Comparison of ENCODE assay signal across 8 cellular contexts in the genomic region with DNA sequence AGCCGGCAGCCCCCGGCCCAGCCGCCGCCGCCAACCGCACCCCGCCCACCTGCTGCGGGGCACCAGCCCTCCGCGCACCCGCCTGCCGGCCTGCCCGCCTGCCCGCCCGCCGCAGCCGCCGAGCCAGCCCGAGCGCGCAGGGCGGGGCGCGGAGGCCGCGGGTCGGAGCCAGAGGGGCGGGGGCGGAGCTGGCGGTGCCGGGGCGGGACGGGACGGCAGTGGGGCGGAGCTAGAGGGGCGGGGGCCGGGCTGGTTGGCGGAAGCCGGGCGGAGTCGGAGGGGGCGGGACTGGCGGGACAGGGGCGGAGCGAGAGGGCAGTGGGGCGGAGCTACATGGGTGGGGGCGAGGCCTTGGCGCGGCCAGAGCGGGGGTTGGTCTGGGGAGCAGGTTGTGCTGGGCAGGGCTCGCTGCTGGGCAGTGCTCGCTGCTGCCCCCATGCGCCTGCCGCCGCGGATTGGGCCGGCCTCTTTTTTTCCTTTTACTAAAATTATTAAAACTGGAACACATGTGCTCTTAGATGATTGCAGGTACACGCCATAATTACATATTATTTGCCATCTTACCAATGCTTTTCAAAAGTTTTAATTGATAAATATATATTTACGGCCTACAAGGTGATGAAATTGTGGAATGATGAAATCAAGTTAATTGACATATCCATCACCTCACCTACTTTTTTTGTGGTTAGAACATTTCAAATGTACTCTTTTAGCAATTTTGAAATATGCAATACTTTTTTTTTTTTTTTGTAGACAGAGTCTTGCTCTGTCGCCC. TPM values are rescaled to one million over a fixed set of nuclear protein-coding genes. Genes with fewer than 3 reads are reported as not detected.
A peak's percentile ranks its signal among the peaks of the same experiment; 100 is the strongest.
DNase-seq lines count a peak whose midpoint lies in the region; ATAC-seq and TF ChIP-seq lines count a peak whose summit lies in the region.

Gene SH3GLB2 (minus strand): TSS at position 140 of the 775 bp plus-strand sequence. CDS start 177 bp downstream, outside the sequence.

- H3K36me3 ChIP-seq in osteoblast (ENCODE audit: insufficient read depth, low read length), result no peaks in the 10 kb centered on the region
- no peaks in the 10 kb centered on the region for H3K36me3 ChIP-seq in testis (ENCODE audit: low read depth, missing control alignments)

- peaks cover 15% of the 10 kb centered on the region for H3K4me1 ChIP-seq in osteoblast (ENCODE audit: insufficient read depth, low read length)
- peaks cover 27% of the 10 kb centered on the region for H3K4me1 ChIP-seq in testis

- no peaks in the 10 kb centered on the region for H3K9me3 ChIP-seq in osteoblast (ENCODE audit: low read depth, low read length)
- no peaks in the 10 kb centered on the region for H3K9me3 ChIP-seq in testis

- peaks cover 33% of the 10 kb centered on the region for H3K4me1 Mint-ChIP-seq in activated naive CD4-positive, alpha-beta T cell treated with anti-CD3 and anti-CD28 coated beads, Interleukin-2, amount 50 U/mL, for 24 hours

- peaks cover 20% of the 10 kb centered on the region for H3K79me2 ChIP-seq in osteoblast (ENCODE audit: insufficient read depth, low read length)

- ATAC-seq in SK-N-SH treated with all-trans-retinoic acid at 6 μM for 48 hours, result peak; percentile 90

- H4K20me1 ChIP-seq in osteoblast (ENCODE audit: insufficient read depth, low read length), result peaks cover 6% of the 10 kb centered on the region

- H2AFZ ChIP-seq in osteoblast (ENCODE audit: low read length), result peak within 1 kb of the TSS; percentile 70

- no peaks in the 10 kb centered on the region for H3K36me3 Mint-ChIP-seq in activated naive CD4-positive, alpha-beta T cell treated with anti-CD3 and anti-CD28 coated beads, Interleukin-2, amount 50 U/mL, for 24 hours

- POLR2A ChIA-PET in HEK293T (lab: Yijun Ruan, JAX), result interaction anchor here (0.9 to 1.7 kb wide), 8 partner anchors 8 to 432 kb away, joined by 3 to 10 read pairs (median 4); partner anchors contain the start of genes MIGA2 and SPOUT1

- peak; percentile 32 for DNase-seq in GM04503 (ENCODE audit: low read depth)
- peak; percentile 98 for DNase-seq in HEK293T (ENCODE audit: extremely low spot score)
- DNase-seq in MV-4-11 (lab: John Stamatoyannopoulos, UW), result peak; percentile 79
- peak; percentile 51 for DNase-seq in glomerular endothelial cell (ENCODE audit: extremely low read depth, low read depth, low spot score)
- DNase-seq in osteoblast (ENCODE audit: insufficient read length, low spot score, missing footprints), result peak; percentile 100
- peak; percentile 94 for DNase-seq in testis

- peak within 1 kb of the TSS; percentile 90 for H3K4me2 ChIP-seq in osteoblast (ENCODE audit: insufficient read depth, low read length)

- peak within 1 kb of the TSS; percentile 76 for H3K4me3 Mint-ChIP-seq in activated naive CD4-positive, alpha-beta T cell treated with anti-CD3 and anti-CD28 coated beads, Interleukin-2, amount 50 U/mL, for 24 hours

- H3K27me3 ChIP-seq in osteoblast (ENCODE audit: insufficient read depth, low read length), result no peaks in the 10 kb centered on the region
- H3K27me3 ChIP-seq in testis, result no peaks in the 10 kb centered on the region

- TF ChIP-seq POLR2A in testis (IDR thresholded peaks at IDR 0.05), result no peak

- no peaks in the 10 kb centered on the region for H3K27me3 Mint-ChIP-seq in activated naive CD4-positive, alpha-beta T cell treated with anti-CD3 and anti-CD28 coated beads, Interleukin-2, amount 50 U/mL, for 24 hours

- H3K27ac ChIP-seq in osteoblast (ENCODE audit: low read depth, low read length) (peak within 1 kb of the TSS; percentile 37), testis (peak within 1 kb of the TSS; percentile 33 to 68)

- CTCF ChIA-PET in HEK293T (lab: Yijun Ruan, JAX), result interaction anchor here (0.6 to 0.9 kb wide), 3 partner anchors 24 to 255 kb away, joined by 3 read pairs; no protein-coding TSS in a partner anchor

- 4 to 6% methylated on average over 22 of the region's 60 CpGs for WGBS in testis, 2 donors

- intact Hi-C loops in testis (cut with DNase I; ENCODE audit: low total_unique reads), result no loop called here

- no peaks in the 10 kb centered on the region for H3K9me3 Mint-ChIP-seq in activated naive CD4-positive, alpha-beta T cell treated with anti-CD3 and anti-CD28 coated beads, Interleukin-2, amount 50 U/mL, for 24 hours

- peak within 1 kb of the TSS; percentile 80 for H3K4me3 ChIP-seq in osteoblast (ENCODE audit: insufficient read depth, low read length)
- H3K4me3 ChIP-seq in testis, result peak within 1 kb of the TSS; percentile 68 to 73

- no peak within 1 kb of the TSS for H3K27ac Mint-ChIP-seq in activated naive CD4-positive, alpha-beta T cell treated with anti-CD3 and anti-CD28 coated beads, Interleukin-2, amount 50 U/mL, for 24 hours

- TF ChIP-seq CTCF in osteoblast (IDR thresholded peaks at IDR 0.05; ENCODE audit: extremely low read depth, low read depth, low read length), result peak; percentile 75
- TF ChIP-seq CTCF in testis (IDR thresholded peaks at IDR 0.05), result peak; percentile 47 to 90 (median 74)

TF ChIP-seq in HEK293T, 16 proteins besides CTCF, POLR2A, EP300 and RAD21:
- TF ChIP-seq FOXK2 (IDR thresholded peaks at IDR 0.05) (no peak), L3MBTL2 (conservative IDR thresholded peaks at IDR 0.05) (no peak), SUZ12 (IDR thresholded peaks at IDR 0.05) (no peak), SP1 (IDR thresholded peaks at IDR 0.05) (no peak), CTBP1 (IDR thresholded peaks at IDR 0.05; ENCODE audit: borderline replicate concordance) (no peak), ZNF384 (IDR thresholded peaks at IDR 0.05) (no peak), ARNT (IDR thresholded peaks at IDR 0.05) (no peak), FOXA1 (IDR thresholded peaks at IDR 0.05) (no peak), LEF1 (IDR thresholded peaks at IDR 0.05; ENCODE audit: borderline replicate concordance) (no peak), BHLHE40 (IDR thresholded peaks at IDR 0.05; ENCODE audit: borderline replicate concordance) (no peak), PKNOX1 (IDR thresholded peaks at IDR 0.05) (no peak)
TF ChIP-seq in HEK293T: peak in this region for 0.

TF ChIP-seq in SK-N-SH treated with all-trans-retinoic acid at 6 μM for 48 hours, 23 proteins besides CTCF, POLR2A, EP300 and RAD21:
- no peak for TF ChIP-seq CSDC2 (CRISPR knock-in tag; IDR thresholded peaks at IDR 0.05)
- no peak for TF ChIP-seq SNAI2 (CRISPR knock-in tag; IDR thresholded peaks at IDR 0.05)
- TF ChIP-seq ZC3H10 (CRISPR knock-in tag; IDR thresholded peaks at IDR 0.05), result no peak
- TF ChIP-seq TCF4 (CRISPR knock-in tag; IDR thresholded peaks at IDR 0.05; ENCODE audit: borderline replicate concordance), result no peak
- TF ChIP-seq ARNTL (CRISPR knock-in tag; IDR thresholded peaks at IDR 0.05; ENCODE audit: borderline replicate concordance, low read depth), result no peak
- TF ChIP-seq POU6F1 (CRISPR knock-in tag; IDR thresholded peaks at IDR 0.05; ENCODE audit: borderline replicate concordance, low read depth), result no peak
- TF ChIP-seq ESRRG (CRISPR knock-in tag; IDR thresholded peaks at IDR 0.05), result no peak
- TF ChIP-seq OSR1 (CRISPR knock-in tag; IDR thresholded peaks at IDR 0.05), result no peak
- TF ChIP-seq ZNF70 (CRISPR knock-in tag; IDR thresholded peaks at IDR 0.05), result no peak
- no peak for TF ChIP-seq ZFP30 (CRISPR knock-in tag; IDR thresholded peaks at IDR 0.05)
- no peak for TF ChIP-seq ZNF8 (CRISPR knock-in tag; IDR thresholded peaks at IDR 0.05)
- no peak for TF ChIP-seq CSRNP3 (CRISPR knock-in tag; IDR thresholded peaks at IDR 0.05)
- TF ChIP-seq TOX (CRISPR knock-in tag; IDR thresholded peaks at IDR 0.05; ENCODE audit: borderline replicate concordance), result no peak

RNA-seq across cellular contexts. Expression of gene SH3GLB2, which starts in this region (rescaled TPM):
- total RNA-seq in glomerular endothelial cell, result 63.7 and 63.8 TPM in 2 replicates
- 37.3 and 38.6 TPM in 2 replicates for total RNA-seq in osteoblast
- total RNA-seq in testis, result 10 to 100 TPM; 88.8 to 92.2 TPM
- 62.3 TPM for polyA plus RNA-seq in testis (ENCODE audit: insufficient read depth, low read depth, low replicate concordance)

Comparison
In these comparisons a context has a peak if more than half of its experiments do, and no peak if none do; other contexts are left out.
1. Peak in every context shown above with its lines: DNase-seq, ATAC-seq, H3K4me3 ChIP-seq and H3K27ac ChIP-seq.
2. DNase-seq: peak in every context shown above with its lines; median percentile 100 in osteoblast; 98 in HEK293T; 94 in testis; 79 in MV-4-11; 51 in glomerular endothelial cell; 32 in GM04503.